Comparison of ENCODE assay signal across 12 cellular contexts in the genomic region with DNA sequence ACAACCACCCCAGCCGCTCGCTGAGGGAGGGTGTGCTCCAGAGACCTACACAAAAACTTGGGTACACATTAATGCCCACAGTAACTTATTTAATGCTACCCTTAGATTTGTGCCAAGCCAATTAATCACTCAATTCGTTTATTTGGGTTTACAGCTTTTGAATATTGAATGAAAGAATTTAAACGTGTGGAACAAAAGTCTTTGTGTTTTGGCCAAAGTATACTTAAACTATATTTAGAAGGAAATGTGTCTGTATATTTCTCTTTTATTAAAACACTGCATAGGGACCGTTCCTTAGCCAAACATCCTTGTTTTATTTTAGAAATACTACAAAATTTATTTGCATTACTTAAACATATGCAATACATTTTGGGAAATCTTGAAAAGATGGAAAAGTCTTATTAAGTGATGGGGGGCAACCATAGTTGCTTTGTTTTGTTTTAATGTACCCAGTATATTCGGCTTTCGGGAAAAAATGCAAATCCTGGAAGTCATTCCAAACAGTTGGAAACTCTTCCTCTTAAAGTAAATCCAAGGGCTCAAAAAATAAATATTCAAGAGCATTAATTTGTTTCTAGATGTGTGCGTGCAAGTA. TPM values are rescaled to one million over a fixed set of nuclear protein-coding genes. Genes with fewer than 3 reads are reported as not detected.
DNase-seq lines count a peak whose midpoint lies in the region; ATAC-seq and TF ChIP-seq lines count a peak whose summit lies in the region.
"Had no signal": no experiment of that assay in that cellular context is flagged by ENCODE, and none has a peak within 500 bp of the region (broad histone marks: within the 10 kb centered on the region; RNA-seq: fewer than 3 reads in every experiment).

No MANE protein-coding gene starts in this region.

- H3K9ac ChIP-seq in iPS-18a (ENCODE audit: low read length): no peak overlapping the region
- peak overlapping the region in 1 of 3 donors; percentile 27 for H3K9ac ChIP-seq in skeletal muscle tissue (ENCODE audit: low read depth in 1 of 3, low read length in 3 of 3)

- H3K36me3 ChIP-seq in GM06990 (ENCODE audit: control insufficient read depth, insufficient read depth, low read length) (no peaks in the 10 kb centered on the region), WERI-Rb-1 (no peaks in the 10 kb centered on the region), iPS-18a (ENCODE audit: control insufficient read depth, low read depth, low read length) (no peaks in the 10 kb centered on the region), skeletal muscle tissue (ENCODE audit: control insufficient read depth in 3 of 3, insufficient read depth in 3 of 3, low read length in 3 of 3) (no peaks in the 10 kb centered on the region)
- H3K36me3 ChIP-seq: adrenal gland, SJSA1 had no signal

- H3K9me3 ChIP-seq in WERI-Rb-1 (ENCODE audit: severe bottlenecking) (no peaks in the 10 kb centered on the region), iPS-18a (ENCODE audit: control insufficient read depth, low read depth, low read length) (no peaks in the 10 kb centered on the region), skeletal muscle tissue (ENCODE audit: control insufficient read depth in 3 of 3, low read length in 3 of 3) (no peaks in the 10 kb centered on the region)
- H3K9me3 ChIP-seq: adrenal gland, SJSA1 had no signal

- TF ChIP-seq CTCF in GM06990 (IDR thresholded peaks at IDR 0.05; ENCODE audit: insufficient read depth, low read length, poor library complexity, severe bottlenecking) (no peak), WERI-Rb-1 (IDR thresholded peaks at IDR 0.05; ENCODE audit: low read depth, low read length) (no peak)

- peaks cover 89% of the 10 kb centered on the region for H3K4me1 ChIP-seq in iPS-18a (ENCODE audit: control insufficient read depth, low read depth, low read length)
- peaks cover 16 to 21% (median 20%) of the 10 kb centered on the region in 3 donors for H3K4me1 ChIP-seq in skeletal muscle tissue (ENCODE audit: control insufficient read depth in 3 of 3, insufficient read depth in 3 of 3, low read length in 3 of 3)

- no peak for ATAC-seq in GM18502 (IDR thresholded peaks at IDR 0.05; ENCODE audit: poor library complexity, unreplicated experiment)

- H3K27ac ChIP-seq in WERI-Rb-1 (peak overlapping the region; percentile 78), iPS-18a (ENCODE audit: low read length) (no peak overlapping the region), skeletal muscle tissue (ENCODE audit: low read depth, low read length) (no peak overlapping the region)
- H3K27ac ChIP-seq: epithelial cell of prostate, SJSA1 had no signal

- DNase-seq in GM06990 (ENCODE audit: extremely low read depth, insufficient read length) (no peak), WERI-Rb-1 (no peak), NCI-H2227 (lab: John Stamatoyannopoulos, UW; ENCODE audit: unreplicated experiment) (no peak), GF-D8 (lab: John Stamatoyannopoulos, UW) (no peak), NOMO-1 (lab: John Stamatoyannopoulos, UW; ENCODE audit: unreplicated experiment in 2 of 2) (no peak)
- DNase-seq: adrenal gland, KBM-7 had no signal

- H3K4me3 ChIP-seq in GM06990 (replicated peaks; ENCODE audit: low read depth, low read length) (peak overlapping the region; percentile 47), WERI-Rb-1 (ENCODE audit: low read depth, low read length) (peak overlapping the region; percentile 23), iPS-18a (ENCODE audit: low read length) (peak overlapping the region; percentile 44), skeletal muscle tissue (ENCODE audit: low read length in 3 of 3) (peak overlapping the region; percentile 48 to 62 (median 60))

- H3K27me3 ChIP-seq in GM06990 (replicated peaks; ENCODE audit: control insufficient read depth, insufficient read depth, low read length): no peaks in the 10 kb centered on the region
- H3K27me3 ChIP-seq in WERI-Rb-1 (ENCODE audit: insufficient read depth, low read depth, severe bottlenecking): no peaks in the 10 kb centered on the region
- H3K27me3 ChIP-seq in iPS-18a (ENCODE audit: control insufficient read depth, insufficient read depth, low read length): no peaks in the 10 kb centered on the region
- no peaks in the 10 kb centered on the region for H3K27me3 ChIP-seq in skeletal muscle tissue (ENCODE audit: control insufficient read depth in 3 of 3, insufficient read depth in 3 of 3, low read length in 3 of 3)
- H3K27me3 ChIP-seq: adrenal gland, SJSA1 had no signal

RNA-seq across cellular contexts. Expression of a gene that starts 11.8 kb away (rescaled TPM):
- 31.3 TPM for total RNA-seq in skeletal muscle tissue
